ENCODE assay signal across 8 cellular contexts in genomic region chr16:4529085-4530060, GRCh38. TPM values are rescaled to one million over a fixed set of nuclear protein-coding genes. Genes with fewer than 3 reads are reported as not detected.
DNase-seq lines count a peak whose midpoint lies in the region; ATAC-seq, FAIRE-seq and TF ChIP-seq lines count a peak whose summit lies in the region.

No MANE protein-coding gene starts in this region.

- ATAC-seq in HG03103 (IDR thresholded peaks at IDR 0.05; ENCODE audit: low read depth, unreplicated experiment), result peak; percentile 56
- no peak for ATAC-seq in HG02642 (IDR thresholded peaks at IDR 0.05; ENCODE audit: poor library complexity, unreplicated experiment)
- no peak for ATAC-seq in HG03457 (IDR thresholded peaks at IDR 0.05; ENCODE audit: unreplicated experiment)

- no peak for TF ChIP-seq CTCF in astrocyte (IDR thresholded peaks at IDR 0.05; ENCODE audit: insufficient read depth, low read depth, low read length)

- H3K9me3 ChIP-seq in CD4-positive, alpha-beta memory T cell (ENCODE audit: control insufficient read depth in 1 of 2, low read length in 2 of 2), result no peaks in the 10 kb centered on the region
- H3K9me3 ChIP-seq in astrocyte (ENCODE audit: insufficient read depth, low read depth, low read length), result no peaks in the 10 kb centered on the region

- peaks cover 3% of the 10 kb centered on the region for H3K36me3 ChIP-seq in CD4-positive, alpha-beta memory T cell (ENCODE audit: insufficient read depth, low read length)
- no peaks in the 10 kb centered on the region for H3K36me3 ChIP-seq in astrocyte (ENCODE audit: insufficient read depth, low read length)
- H3K36me3 ChIP-seq in mesendoderm (ENCODE audit: control insufficient read depth, insufficient read depth, low read length), result peaks cover 3% of the 10 kb centered on the region

- no peak overlapping the region for H3K4ac ChIP-seq in mesendoderm (ENCODE audit: low read depth, low read length)

- H3K36me3 Mint-ChIP-seq in CD4-positive, alpha-beta memory T cell, result peaks cover 5 to 9% of the 10 kb centered on the region in 2 donors
- H3K36me3 Mint-ChIP-seq in astrocyte (ENCODE audit: low read depth, unreplicated experiment), result peaks cover 20% of the 10 kb centered on the region

- no peak overlapping the region for H3K18ac ChIP-seq in mesendoderm (ENCODE audit: low read length)

- H3K9me3 Mint-ChIP-seq in CD4-positive, alpha-beta memory T cell, result no peaks in the 10 kb centered on the region
- no peaks in the 10 kb centered on the region for H3K9me3 Mint-ChIP-seq in astrocyte (ENCODE audit: unreplicated experiment)

- no peak for FAIRE-seq in astrocyte (lab: Jason Lieb, UNC)

- no peak overlapping the region for H2BK120ac ChIP-seq in mesendoderm (ENCODE audit: low read depth, low read length)

- no peaks in the 10 kb centered on the region for H3K27me3 Mint-ChIP-seq in CD4-positive, alpha-beta memory T cell
- H3K27me3 Mint-ChIP-seq in astrocyte (ENCODE audit: low read depth, unreplicated experiment), result no peaks in the 10 kb centered on the region

- H2AK5ac ChIP-seq in mesendoderm (ENCODE audit: low read length), result no peak overlapping the region

- CTCF ChIA-PET in CD4-positive, alpha-beta memory T cell (lab: Charles Lee; ENCODE audit: partially characterized antibody), result interaction anchor here (0.7 to 1.2 kb wide), 3 partner anchors 19 to 23 kb away, joined by 3 to 5 read pairs (median 3); no protein-coding TSS in a partner anchor

- peak overlapping the region in 6 of 8 donors; percentile 1 to 64 (median 51) for H3K4me3 Mint-ChIP-seq in CD4-positive, alpha-beta memory T cell
- peak overlapping the region; percentile 75 for H3K4me3 Mint-ChIP-seq in astrocyte (ENCODE audit: unreplicated experiment)

- no peak overlapping the region for H4K8ac ChIP-seq in mesendoderm (ENCODE audit: low read depth, low read length)

- H3K4me2 ChIP-seq in astrocyte (ENCODE audit: low read length) (peak overlapping the region; percentile 72), mesendoderm (ENCODE audit: low read length) (no peak overlapping the region)

- H2BK15ac ChIP-seq in mesendoderm (replicated peaks; ENCODE audit: low read depth), result no peak overlapping the region

- H3K56ac ChIP-seq in mesendoderm (ENCODE audit: low read length), result peak overlapping the region; percentile 10

- peaks cover 18% of the 10 kb centered on the region for H3K4me1 ChIP-seq in CD4-positive, alpha-beta memory T cell (ENCODE audit: insufficient read depth, low read length)
- H3K4me1 ChIP-seq in astrocyte (ENCODE audit: insufficient read depth, low read length) (peaks cover 11% of the 10 kb centered on the region), mesendoderm (ENCODE audit: control insufficient read depth, low read depth, low read length) (peaks cover 3% of the 10 kb centered on the region)

- peaks cover 18 to 40% (median 20%) of the 10 kb centered on the region in 4 donors for H3K4me1 Mint-ChIP-seq in CD4-positive, alpha-beta memory T cell
- H3K4me1 Mint-ChIP-seq in astrocyte (ENCODE audit: low read depth, unreplicated experiment), result peaks cover 26% of the 10 kb centered on the region

- H3K27me3 ChIP-seq in CD4-positive, alpha-beta memory T cell (ENCODE audit: insufficient read depth, low read length), result no peaks in the 10 kb centered on the region
- H3K27me3 ChIP-seq in astrocyte (ENCODE audit: insufficient read depth, low read length), result no peaks in the 10 kb centered on the region
- no peaks in the 10 kb centered on the region for H3K27me3 ChIP-seq in mesendoderm (ENCODE audit: insufficient read depth, low read length, poor library complexity)

- H3K27ac ChIP-seq in CD4-positive, alpha-beta memory T cell (ENCODE audit: low read depth, low read length), result no peak overlapping the region
- peak overlapping the region; percentile 52 for H3K27ac ChIP-seq in astrocyte (ENCODE audit: low read depth, low read length)
- peak overlapping the region; percentile 24 for H3K27ac ChIP-seq in mesendoderm (ENCODE audit: low read depth, low read length)

- no peak overlapping the region for H2AFZ ChIP-seq in astrocyte (ENCODE audit: low read depth, low read length)

- H3K79me2 ChIP-seq in astrocyte (ENCODE audit: insufficient read depth, low read length) (peaks cover 11% of the 10 kb centered on the region), mesendoderm (ENCODE audit: control insufficient read depth, insufficient read depth, low read length) (no peaks in the 10 kb centered on the region)

- H2BK5ac ChIP-seq in mesendoderm (ENCODE audit: low read length), result no peak overlapping the region

- peak overlapping the region; percentile 65 to 92 (median 84) for H3K27ac Mint-ChIP-seq in CD4-positive, alpha-beta memory T cell
- peak overlapping the region; percentile 98 for H3K27ac Mint-ChIP-seq in astrocyte (ENCODE audit: unreplicated experiment)

- no peak overlapping the region for H4K5ac ChIP-seq in mesendoderm (ENCODE audit: low read length)

- POLR2A ChIA-PET in CD4-positive, alpha-beta memory T cell (lab: Charles Lee; ENCODE audit: partially characterized antibody), result interaction anchor here (0.7 to 1.5 kb wide), 3 partner anchors 9 to 53 kb away, joined by 3 to 6 read pairs (median 3); partner anchors contain the start of gene CDIP1

- DNase-seq in CD4-positive, alpha-beta memory T cell, result peak in 1 of 5 donors; percentile 24
- DNase-seq in astrocyte (ENCODE audit: low read depth) (peak; percentile 83), mesendoderm (peak; percentile 93), DMS153 (lab: John Stamatoyannopoulos, UW) (no peak), NOMO-1 treated with dmso at 0.1 percent for 144 hours (lab: John Stamatoyannopoulos, UW; ENCODE audit: unreplicated experiment) (no peak)

- intact Hi-C loops in CD4-positive, alpha-beta memory T cell (cut with micrococcal nuclease), result no loop called here

- no CpG with 5 or more reads among the region's 16 CpGs for WGBS in mesendoderm (ENCODE audit: extremely low coverage, insufficient coverage, low lambda C conversion rate)

- H3K23ac ChIP-seq in mesendoderm (ENCODE audit: low read length), result no peak overlapping the region

- no peak overlapping the region for H3K4me3 ChIP-seq in CD4-positive, alpha-beta memory T cell (ENCODE audit: low read length in 2 of 2)
- H3K4me3 ChIP-seq in astrocyte (ENCODE audit: insufficient read depth, low read depth, low read length) (no peak overlapping the region), mesendoderm (ENCODE audit: low read length) (no peak overlapping the region)

- H3K9ac ChIP-seq in astrocyte (ENCODE audit: low read length), result peak overlapping the region; percentile 6
- no peak overlapping the region for H3K9ac ChIP-seq in mesendoderm (ENCODE audit: low read length)

- peaks cover 10% of the 10 kb centered on the region for H3K79me1 ChIP-seq in mesendoderm (ENCODE audit: low read length)

- H4K20me1 ChIP-seq in astrocyte (ENCODE audit: insufficient read depth, low read length), result peaks cover 48% of the 10 kb centered on the region

RNA-seq across cellular contexts. Expression of gene CDIP1, which starts 9.2 kb away (rescaled TPM):
- 10 to 100 TPM; 19.0 to 21.1 TPM for total RNA-seq in CD4-positive, alpha-beta memory T cell
- 10 to 100 TPM; 10.2 to 15.7 TPM for polyA plus RNA-seq in CD4-positive, alpha-beta memory T cell
- total RNA-seq in astrocyte, result 56.9 and 64.7 TPM in 2 replicates
- polyA plus RNA-seq in mesendoderm (2013, experiment 1 of 2), result 27.3 TPM
- 28.1 TPM for polyA plus RNA-seq in mesendoderm (2013, experiment 2 of 2)

RNA-seq across cellular contexts. Expression of gene C16orf96, which starts 26.8 kb away (rescaled TPM):
- total RNA-seq in CD4-positive, alpha-beta memory T cell, result under 1 TPM; 0.29 to 0.33 TPM
- not detected for polyA plus RNA-seq in CD4-positive, alpha-beta memory T cell
- 0.20 and 0.38 TPM in 2 replicates for total RNA-seq in astrocyte
- 0.20 TPM for polyA plus RNA-seq in mesendoderm (2013, experiment 1 of 2)
- polyA plus RNA-seq in mesendoderm (2013, experiment 2 of 2), result 0.27 TPM

RNA-seq across cellular contexts. Expression of gene HMOX2, which starts 53.2 kb away (rescaled TPM):
- total RNA-seq in CD4-positive, alpha-beta memory T cell, result 10 to 100 TPM; 64.1 to 72.4 TPM
- polyA plus RNA-seq in CD4-positive, alpha-beta memory T cell, result 100 to 1,000 TPM; 164 to 206 TPM
- 53.1 and 64.9 TPM in 2 replicates for total RNA-seq in astrocyte
- polyA plus RNA-seq in mesendoderm (2013, experiment 1 of 2), result 37.2 TPM
- 36.2 TPM for polyA plus RNA-seq in mesendoderm (2013, experiment 2 of 2)

RNA-seq across cellular contexts. Expression of gene NMRAL1, which starts 54.9 kb away (rescaled TPM):
- total RNA-seq in CD4-positive, alpha-beta memory T cell, result 10 to 100 TPM; 61.6 to 61.8 TPM
- polyA plus RNA-seq in CD4-positive, alpha-beta memory T cell, result 10 to 100 TPM; 55.1 to 65.7 TPM
- total RNA-seq in astrocyte, result 28.5 and 31.2 TPM in 2 replicates
- polyA plus RNA-seq in mesendoderm (2013, experiment 1 of 2), result 67.1 TPM
- 67.6 TPM for polyA plus RNA-seq in mesendoderm (2013, experiment 2 of 2)

Comparison
In these comparisons a context has a peak if more than half of its experiments do, and no peak if none do; other contexts are left out.
1. DNase-seq: peak in astrocyte (single experiment) and mesendoderm (single experiment); none in DMS153 (single experiment) and NOMO-1 treated with dmso at 0.1 percent for 144 hours (single experiment).